Comparison of ENCODE assay signal across 8 cellular contexts in genomic region chr2:64859208-64860161, GRCh38.
A peak's percentile ranks its signal among the peaks of the same experiment; 100 is the strongest.
DNase-seq lines count a peak whose midpoint lies in the region; ATAC-seq, FAIRE-seq and TF ChIP-seq lines count a peak whose summit lies in the region.

No MANE protein-coding gene starts in this region.

- H4K8ac ChIP-seq in mesenchymal stem cell (ENCODE audit: low read length), result peak overlapping the region; percentile 91

- H3K4me1 Mint-ChIP-seq in activated T-cell treated with anti-CD3 and anti-CD28 coated beads, Interleukin-2, amount 50 U/mL, for 72 hours (ENCODE audit: low read depth), result peaks cover 14% of the 10 kb centered on the region

- H3K4ac ChIP-seq in mesenchymal stem cell (ENCODE audit: low read depth in 1 of 2, low read length in 2 of 2), result peak overlapping the region; percentile 61 to 77

- no TSS peak for BruUV-seq in endothelial cell of umbilical vein (replicated peaks; lab: Mats Ljungman, UMichigan)

- H3K4me2 ChIP-seq in endothelial cell of umbilical vein (ENCODE audit: insufficient read depth, low read length) (peak overlapping the region; percentile 76), mesenchymal stem cell (ENCODE audit: low read length, poor library complexity, severe bottlenecking) (peak overlapping the region; percentile 92)

- no peak overlapping the region for H3K23ac ChIP-seq in mesenchymal stem cell (ENCODE audit: low read length in 2 of 2)

- no peaks in the 10 kb centered on the region for H3K79me1 ChIP-seq in mesenchymal stem cell (replicated peaks; ENCODE audit: low read length, poor library complexity, severe bottlenecking)

- peak overlapping the region in 1 of 2 donors; percentile 56 for H3K4me3 Mint-ChIP-seq in activated T-cell treated with anti-CD3 and anti-CD28 coated beads, Interleukin-2, amount 50 U/mL, for 72 hours

- FAIRE-seq in endothelial cell of umbilical vein (lab: Jason Lieb, UNC), result peak; percentile 82

- intact Hi-C loops in endothelial cell of umbilical vein (cut with micrococcal nuclease) (loop anchor here (1.0 kb wide), 4 partner anchors 28 to 206 kb away; partner anchors contain the start of gene SERTAD2), tibial artery (cut with DNase I; ENCODE audit: low total_unique reads) (loop anchor here (5.0 to 10.0 kb wide), 2 partner anchors 107 to 335 kb away; partner anchors contain the start of gene AFTPH)

- H3K36me3 ChIP-seq in endothelial cell of umbilical vein (ENCODE audit: control insufficient read depth in 2 of 2, extremely low read depth in 1 of 2, insufficient read depth in 2 of 2, low read length in 2 of 2) (no peaks in the 10 kb centered on the region), mesenchymal stem cell (ENCODE audit: control insufficient read depth in 1 of 2, insufficient read depth in 2 of 2, low read depth in 1 of 2, low read length in 2 of 2) (no peaks in the 10 kb centered on the region), tibial artery (no peaks in the 10 kb centered on the region)

- no peak overlapping the region for H2AK5ac ChIP-seq in mesenchymal stem cell (ENCODE audit: low read length, severe bottlenecking)

- POLR2A ChIA-PET in endothelial cell of umbilical vein (lab: Charles Lee), result interaction anchor here (1.0 to 1.9 kb wide), 5 partner anchors 9 to 215 kb away, joined by 4 to 10 read pairs (median 6); partner anchors contain the start of gene SERTAD2

- H3K14ac ChIP-seq in mesenchymal stem cell (ENCODE audit: low read length in 2 of 2), result peak overlapping the region in 1 of 2 experiments; percentile 63

- 4% methylated on average over 52 of the region's 63 CpGs for WGBS in mesenchymal stem cell

- peak in 1 of 2 donors; percentile 22 for TF ChIP-seq CTCF in endothelial cell of umbilical vein (IDR thresholded peaks at IDR 0.05; ENCODE audit: extremely low read depth in 1 of 2, insufficient read depth in 1 of 2, low read depth in 1 of 2, low read length in 2 of 2)
- peak in 1 of 2 experiments; percentile 29 for TF ChIP-seq CTCF in tibial artery (IDR thresholded peaks at IDR 0.05)

- H3K4me3 ChIP-seq in endothelial cell of umbilical vein (replicated peaks in 1 of 3; ENCODE audit: insufficient read depth in 1 of 3, low read depth in 1 of 3, low read length in 3 of 3), result peak overlapping the region in 2 of 3 experiments; percentile 24 to 34
- peak overlapping the region; percentile 40 to 59 for H3K4me3 ChIP-seq in mesenchymal stem cell (ENCODE audit: insufficient read depth in 1 of 2, low read depth in 1 of 2, low read length in 2 of 2)
- H3K4me3 ChIP-seq in tibial artery, result peak overlapping the region; percentile 54 to 65

- no peak overlapping the region for H3K27ac Mint-ChIP-seq in activated T-cell treated with anti-CD3 and anti-CD28 coated beads, Interleukin-2, amount 50 U/mL, for 72 hours

- CTCF ChIA-PET in endothelial cell of umbilical vein (lab: Charles Lee), result interaction anchor here (0.8 to 7.9 kb wide), 14 partner anchors 11 to 272 kb away, joined by 3 to 105 read pairs (median 6); partner anchors contain the start of gene SERTAD2

- peaks cover 16% of the 10 kb centered on the region for H3K27me3 Mint-ChIP-seq in activated T-cell treated with anti-CD3 and anti-CD28 coated beads, Interleukin-2, amount 50 U/mL, for 72 hours (ENCODE audit: low read depth)

- no peak for TF ChIP-seq POLR2A in endothelial cell of umbilical vein (IDR thresholded peaks at IDR 0.05; ENCODE audit: low read depth, low read length)

- H3K4me1 ChIP-seq in endothelial cell of umbilical vein (ENCODE audit: control insufficient read depth, extremely low read depth, insufficient read depth, low read length), result peaks cover 16% of the 10 kb centered on the region
- peaks cover 29% of the 10 kb centered on the region for H3K4me1 ChIP-seq in mesenchymal stem cell (ENCODE audit: control insufficient read depth, insufficient read depth, low read depth, low read length)
- H3K4me1 ChIP-seq in tibial artery, result peaks cover 11 to 37% (median 33%) of the 10 kb centered on the region in 4 donors

- H3K27me3 ChIP-seq in endothelial cell of umbilical vein (ENCODE audit: control insufficient read depth in 2 of 2, insufficient read depth in 2 of 2, low read length in 2 of 2) (no peaks in the 10 kb centered on the region), mesenchymal stem cell (ENCODE audit: control insufficient read depth in 1 of 2, insufficient read depth in 1 of 2, low read length in 2 of 2) (no peaks in the 10 kb centered on the region), tibial artery (no peaks in the 10 kb centered on the region)

- peak overlapping the region; percentile 89 to 95 for H3K18ac ChIP-seq in mesenchymal stem cell (ENCODE audit: low read depth in 1 of 2, low read length in 2 of 2)

- dilution Hi-C loops in endothelial cell of umbilical vein (cut with MboI; ENCODE audit: extremely low pct_ligation_motif_present, low sequenced_read_pairs), result no loop called here

- no peaks in the 10 kb centered on the region for H3K79me2 ChIP-seq in endothelial cell of umbilical vein (ENCODE audit: control insufficient read depth, insufficient read depth, low read length)

- H2BK5ac ChIP-seq in mesenchymal stem cell (ENCODE audit: low read depth, low read length, poor library complexity, severe bottlenecking), result peak overlapping the region; percentile 93

- H4K91ac ChIP-seq in mesenchymal stem cell (ENCODE audit: low read length), result peak overlapping the region; percentile 96

- peak overlapping the region; percentile 82 for H2BK120ac ChIP-seq in mesenchymal stem cell (ENCODE audit: low read depth, low read length)

- H3K9ac ChIP-seq in endothelial cell of umbilical vein (replicated peaks; ENCODE audit: extremely low read depth, insufficient read depth, low read length), result peak overlapping the region; percentile 49
- peak overlapping the region; percentile 84 for H3K9ac ChIP-seq in mesenchymal stem cell (ENCODE audit: low read length)

- peak overlapping the region; percentile 66 for H3K27ac ChIP-seq in endothelial cell of umbilical vein (ENCODE audit: insufficient read depth, low read depth, low read length)
- peak overlapping the region; percentile 87 for H3K27ac ChIP-seq in mesenchymal stem cell (ENCODE audit: low read length, poor library complexity, severe bottlenecking)
- peak overlapping the region; percentile 88 to 90 for H3K27ac ChIP-seq in tibial artery

- no peaks in the 10 kb centered on the region for H3K9me3 ChIP-seq in endothelial cell of umbilical vein (replicated peaks; ENCODE audit: control insufficient read depth, insufficient read depth, low read length)
- H3K9me3 ChIP-seq in mesenchymal stem cell (ENCODE audit: control insufficient read depth, low read length), result peaks cover 4% of the 10 kb centered on the region
- H3K9me3 ChIP-seq in tibial artery, result no peaks in the 10 kb centered on the region

- H2BK15ac ChIP-seq in mesenchymal stem cell (ENCODE audit: low read depth, poor library complexity, severe bottlenecking), result peak overlapping the region; percentile 85

- peak overlapping the region in 1 of 2 experiments; percentile 89 for H2BK12ac ChIP-seq in mesenchymal stem cell (ENCODE audit: low read length in 2 of 2)

- ATAC-seq in activated T-cell treated with anti-CD3 and anti-CD28 coated beads, Interleukin-2, amount 50 U/mL, for 72 hours (replicated peaks in 1 of 2), result peak; percentile 27 to 51

- H3K36me3 Mint-ChIP-seq in activated T-cell treated with anti-CD3 and anti-CD28 coated beads, Interleukin-2, amount 50 U/mL, for 72 hours (ENCODE audit: insufficient read depth in 2 of 2), result no peaks in the 10 kb centered on the region

- H3K9me3 Mint-ChIP-seq in activated T-cell treated with anti-CD3 and anti-CD28 coated beads, Interleukin-2, amount 50 U/mL, for 72 hours, result no peaks in the 10 kb centered on the region

- peak overlapping the region; percentile 98 for H2AFZ ChIP-seq in endothelial cell of umbilical vein (ENCODE audit: low read depth, low read length)
- H2AFZ ChIP-seq in mesenchymal stem cell (ENCODE audit: low read depth, low read length), result peak overlapping the region; percentile 29

- H4K20me1 ChIP-seq in endothelial cell of umbilical vein (replicated peaks; ENCODE audit: control insufficient read depth, extremely low read depth, insufficient read depth, low read length), result no peaks in the 10 kb centered on the region

- peak in 1 of 2 donors; percentile 32 for DNase-seq in activated T-cell treated with anti-CD3 and anti-CD28 coated beads, Interleukin-2, amount 50 U/mL, for 72 hours
- no peak for DNase-seq in activated T-cell treated with anti-CD3 and anti-CD28 coated beads, Interleukin-2, amount 50 U/mL, for 1 hour
- DNase-seq in HS-5 (ENCODE audit: low read depth) (peak; percentile 81), RKO (ENCODE audit: low spot score) (peak; percentile 86), endothelial cell of umbilical vein (ENCODE audit: low read depth, low spot score) (peak; percentile 76), mesenchymal stem cell (peak; percentile 96), tibial artery (peak; percentile 91 to 97), activated gamma-delta T cell (lab: John Stamatoyannopoulos, UW) (no peak)

- H3K9me1 ChIP-seq in endothelial cell of umbilical vein (replicated peaks; ENCODE audit: control insufficient read depth, extremely low read depth, insufficient read depth, low read length), result no peaks in the 10 kb centered on the region

TF ChIP-seq in endothelial cell of umbilical vein, 7 proteins besides CTCF, POLR2A, EP300 and RAD21:
- TF ChIP-seq FOS (IDR thresholded peaks at IDR 0.05; ENCODE audit: borderline replicate concordance, insufficient read depth, low read length), result no peak
- TF ChIP-seq POLR2AphosphoS5 (IDR thresholded peaks at IDR 0.05; ENCODE audit: insufficient read depth, low read depth, low read length), result no peak
- no peak for TF ChIP-seq JUN (IDR thresholded peaks at IDR 0.05; ENCODE audit: borderline replicate concordance, insufficient read depth, insufficient read length, low read depth)
- TF ChIP-seq EZH2 (IDR thresholded peaks at IDR 0.05; ENCODE audit: borderline replicate concordance, low read depth, low read length, severe bottlenecking), result no peak
- no peak for TF ChIP-seq MYC (IDR thresholded peaks at IDR 0.05; ENCODE audit: low read depth, low read length)
- TF ChIP-seq GATA2 (IDR thresholded peaks at IDR 0.05; ENCODE audit: insufficient read depth, insufficient read length, low read depth, low read length), result no peak
- TF ChIP-seq MAX (IDR thresholded peaks at IDR 0.05; ENCODE audit: insufficient read depth, insufficient read length), result no peak
TF ChIP-seq in endothelial cell of umbilical vein: peak in this region for 0.

Comparison
In these comparisons a context has a peak if more than half of its experiments do, and no peak if none do; other contexts are left out.
1. DNase-seq: peak in HS-5 (single experiment), RKO (single experiment), endothelial cell of umbilical vein (single experiment), mesenchymal stem cell (single experiment) and tibial artery (2 of 2); none in activated T-cell treated with anti-CD3 and anti-CD28 coated beads, Interleukin-2, amount 50 U/mL, for 1 hour (single experiment) and activated gamma-delta T cell (single experiment).
2. Peak in every context shown above with its lines, with median percentiles within 50 percentile points of each other: H3K27ac ChIP-seq and H3K4me3 ChIP-seq.